Comparison of ENCODE assay signal across 17 cellular contexts in genomic region chr2:227025510-227025909, GRCh38.
DNase-seq lines count a peak whose midpoint lies in the region; ATAC-seq lines count a peak whose summit lies in the region.
"Had no signal": no experiment of that assay in that cellular context is flagged by ENCODE, and none has a peak within 500 bp of the region (broad histone marks: within the 10 kb centered on the region; RNA-seq: fewer than 3 reads in every experiment).

No MANE protein-coding gene starts in this region.

- peak overlapping the region; percentile 43 for H3K27ac Mint-ChIP-seq in dendritic cell treated with granulocyte-macrophage colony-stimulating factor and Interleukin-4, amounts not matched to agents 40 ng/mL and 50 ng/mL, for 4 days
- H3K27ac Mint-ChIP-seq: activated CD4-positive, alpha-beta T cell treated with anti-CD3 and anti-CD28 coated beads for 36 hours; nephron progenitor cell had no signal

- intact Hi-C loops in dendritic cell treated with granulocyte-macrophage colony-stimulating factor and Interleukin-4, amounts not matched to agents 40 ng/mL and 50 ng/mL, for 4 days (cut with micrococcal nuclease), result no loop called here

- no peaks in the 10 kb centered on the region for H3K36me3 Mint-ChIP-seq in dendritic cell treated with granulocyte-macrophage colony-stimulating factor and Interleukin-4, amounts not matched to agents 40 ng/mL and 50 ng/mL, for 4 days (ENCODE audit: low read depth)

- no peak for DNase-seq in amygdala (lab: John Stamatoyannopoulos, UW)
- no peak for DNase-seq in SIG-M5 treated with dmso at 0.1 percent for 504 hours (lab: John Stamatoyannopoulos, UW; ENCODE audit: unreplicated experiment)
- no peak for DNase-seq in OCI-M1 (lab: John Stamatoyannopoulos, UW)
- DNase-seq in NOMO-1 (lab: John Stamatoyannopoulos, UW; ENCODE audit: unreplicated experiment in 2 of 2), result no peak
- DNase-seq: activated CD4-positive, alpha-beta T cell treated with anti-CD3 and anti-CD28 coated beads for 36 hours; activated effector memory CD4-positive, alpha-beta T cell treated with Interleukin-2 at 50 U/mL for 16 hours; dorsolateral prefrontal cortex; midbrain; NCI-H187 treated with DMSO at 0.1 percent for 48 hours; nephron progenitor cell; NK-92 treated with Interleukin-12 subunit alpha and Interleukin-12 subunit beta, amount 100 ng/mL, for 24 hours; stimulated activated CD4-positive, alpha-beta T cell treated with anti-CD3 and anti-CD28 coated beads, Interleukin-4, amount 100 ng/mL, for 4 hours had no signal

- peaks cover 2% of the 10 kb centered on the region for H3K9me3 Mint-ChIP-seq in dendritic cell treated with granulocyte-macrophage colony-stimulating factor and Interleukin-4, amounts not matched to agents 40 ng/mL and 50 ng/mL, for 4 days
- H3K9me3 Mint-ChIP-seq: nephron progenitor cell had no signal

- no peaks in the 10 kb centered on the region for H3K27me3 Mint-ChIP-seq in dendritic cell treated with granulocyte-macrophage colony-stimulating factor and Interleukin-4, amounts not matched to agents 40 ng/mL and 50 ng/mL, for 4 days

- ATAC-seq in GM18870 (IDR thresholded peaks at IDR 0.05; ENCODE audit: unreplicated experiment) (peak; percentile 68), GM21717 (IDR thresholded peaks at IDR 0.05; ENCODE audit: unreplicated experiment) (peak; percentile 79), HG03095 (IDR thresholded peaks at IDR 0.05; ENCODE audit: unreplicated experiment) (peak; percentile 79)
- ATAC-seq: activated CD4-positive, alpha-beta T cell treated with anti-CD3 and anti-CD28 coated beads for 36 hours; gastroesophageal sphincter had no signal

- H3K4me1 Mint-ChIP-seq in dendritic cell treated with granulocyte-macrophage colony-stimulating factor and Interleukin-4, amounts not matched to agents 40 ng/mL and 50 ng/mL, for 4 days (ENCODE audit: low read depth), result peaks cover 40% of the 10 kb centered on the region
- H3K4me1 Mint-ChIP-seq: activated CD4-positive, alpha-beta T cell treated with anti-CD3 and anti-CD28 coated beads for 36 hours had no signal

- H3K4me3 Mint-ChIP-seq in dendritic cell treated with granulocyte-macrophage colony-stimulating factor and Interleukin-4, amounts not matched to agents 40 ng/mL and 50 ng/mL, for 4 days, result no peak overlapping the region
- H3K4me3 Mint-ChIP-seq: activated CD4-positive, alpha-beta T cell treated with anti-CD3 and anti-CD28 coated beads for 36 hours; nephron progenitor cell had no signal
